17 cellular contexts compared by ENCODE assay signal in the genomic region with DNA sequence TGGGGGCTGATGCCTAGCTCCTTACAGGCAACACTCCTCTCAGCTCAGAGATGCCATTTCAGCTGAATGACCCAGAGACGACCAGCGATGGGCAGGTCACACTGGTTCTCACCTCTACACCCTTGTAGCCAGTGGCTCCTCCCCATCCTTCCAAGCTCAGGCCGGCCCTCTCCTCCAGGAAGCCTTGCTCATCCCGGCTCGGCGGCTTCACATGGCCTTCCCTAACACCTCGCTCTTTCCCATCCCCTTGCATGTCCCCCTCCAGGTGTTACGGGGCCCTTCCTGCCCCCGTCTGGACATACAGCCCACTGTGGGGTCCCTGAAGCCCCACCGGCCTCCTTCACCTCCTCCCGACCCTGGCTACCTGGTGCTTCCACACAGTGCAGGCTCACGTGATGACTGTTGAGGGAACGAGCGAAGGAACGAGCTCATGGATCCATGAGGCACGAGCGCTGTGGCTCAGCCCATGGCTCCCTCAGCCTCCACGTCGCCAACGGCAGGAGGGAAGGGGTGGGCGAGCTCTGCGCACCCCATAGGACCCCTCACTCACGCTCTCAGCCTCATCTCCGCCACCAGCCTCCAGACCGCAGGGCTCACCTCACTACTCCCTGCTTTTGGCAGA. TPM values are rescaled to one million over a fixed set of nuclear protein-coding genes. Genes with fewer than 3 reads are reported as not detected.
DNase-seq lines count a peak whose midpoint lies in the region; ATAC-seq, FAIRE-seq and TF ChIP-seq lines count a peak whose summit lies in the region.
"Had no signal": no experiment of that assay in that cellular context is flagged by ENCODE, and none has a peak within 500 bp of the region (broad histone marks: within the 10 kb centered on the region; RNA-seq: fewer than 3 reads in every experiment).

No MANE protein-coding gene starts in this region.

- FAIRE-seq in kidney (lab: Jason Lieb, UNC), result no peak

- TF ChIP-seq CTCF in PC-3 (conservative IDR thresholded peaks at IDR 0.05; ENCODE audit: low read depth, low read length), result no peak
- TF ChIP-seq CTCF in kidney (IDR thresholded peaks at IDR 0.05; ENCODE audit: borderline replicate concordance, extremely low read depth, insufficient read depth), result no peak
- TF ChIP-seq CTCF in smooth muscle cell (IDR thresholded peaks at IDR 0.05; ENCODE audit: borderline replicate concordance, insufficient read depth, poor library complexity, severe bottlenecking), result no peak

- H3K27ac ChIP-seq in PC-3 (ENCODE audit: low read length), result no peak overlapping the region
- H3K27ac ChIP-seq in angular gyrus (ENCODE audit: low read depth, low read length), result peak overlapping the region; percentile 2
- H3K27ac ChIP-seq in kidney (ENCODE audit: low read depth in 2 of 2, low read length in 2 of 2), result no peak overlapping the region
- H3K27ac ChIP-seq in smooth muscle cell (ENCODE audit: low read depth), result peak overlapping the region; percentile 62

- H2AFZ ChIP-seq in PC-3 (ENCODE audit: low read length) (no peak overlapping the region), smooth muscle cell (ENCODE audit: low read depth) (no peak overlapping the region)

- DNase-seq in PC-3, result no peak
- DNase-seq in kidney, result peak; percentile 58
- DNase-seq in smooth muscle cell (lab: John Stamatoyannopoulos, UW; ENCODE audit: unreplicated experiment), result no peak
- DNase-seq: CD8-positive, alpha-beta T cell; GF-D8; GOT3; HFFc6; Kasumi-1; NCI-H1417; NCI-H2029; NCI-H510A treated with DMSO at 0.1 percent for 48 hours had no signal

- BruUV-seq in PC-3 (replicated peaks; lab: Mats Ljungman, UMichigan), result no TSS peak

- POLR2A ChIA-PET in PC-3 (lab: Charles Lee; ENCODE audit: unreplicated experiment), result no interaction called here

- H3K4me2 ChIP-seq in PC-3 (ENCODE audit: low read length), result peak overlapping the region; percentile 46; the same call in 1 of the 2 replicates
- peak overlapping the region; percentile 65 for H3K4me2 ChIP-seq in smooth muscle cell

- H3K4me1 ChIP-seq in PC-3 (ENCODE audit: insufficient read depth, low read length) (peaks cover 28% of the 10 kb centered on the region), kidney (ENCODE audit: control insufficient read depth in 1 of 2, insufficient read depth in 1 of 2, low read depth in 1 of 2, low read length in 2 of 2) (no peaks in the 10 kb centered on the region), smooth muscle cell (ENCODE audit: low read depth) (peaks cover 12% of the 10 kb centered on the region)

- H3K79me2 ChIP-seq in PC-3 (ENCODE audit: low read length) (no peaks in the 10 kb centered on the region), smooth muscle cell (ENCODE audit: low read depth) (no peaks in the 10 kb centered on the region)

- H3K9me3 ChIP-seq in PC-3 (ENCODE audit: low read length) (no peaks in the 10 kb centered on the region), kidney (ENCODE audit: control insufficient read depth in 1 of 2, low read length in 2 of 2) (no peaks in the 10 kb centered on the region), smooth muscle cell (replicated peaks; ENCODE audit: low read depth) (no peaks in the 10 kb centered on the region)

- H4K20me1 ChIP-seq in PC-3 (ENCODE audit: low read length), result no peaks in the 10 kb centered on the region
- H4K20me1 ChIP-seq in smooth muscle cell (ENCODE audit: low read depth), result no peaks in the 10 kb centered on the region

- H3K9ac ChIP-seq in PC-3 (ENCODE audit: low read length), result no peak overlapping the region
- no peak overlapping the region for H3K9ac ChIP-seq in kidney (ENCODE audit: low read length in 2 of 2)
- H3K9ac ChIP-seq in smooth muscle cell (ENCODE audit: low read depth), result no peak overlapping the region

- H3K36me3 ChIP-seq in PC-3 (ENCODE audit: low read depth, low read length) (no peaks in the 10 kb centered on the region), kidney (ENCODE audit: control insufficient read depth in 1 of 2, insufficient read depth in 2 of 2, low read length in 2 of 2) (peaks cover 0 to 7% of the 10 kb centered on the region in 2 donors), smooth muscle cell (ENCODE audit: low read depth) (no peaks in the 10 kb centered on the region)

- no peaks in the 10 kb centered on the region for H3K27me3 ChIP-seq in PC-3 (ENCODE audit: low read length)
- no peaks in the 10 kb centered on the region for H3K27me3 ChIP-seq in smooth muscle cell (ENCODE audit: low read depth)

- H3K4me3 ChIP-seq in PC-3 (ENCODE audit: low read length) (no peak overlapping the region), kidney (ENCODE audit: low read length in 2 of 2) (no peak overlapping the region), smooth muscle cell (no peak overlapping the region)

- CTCF ChIA-PET in PC-3 (lab: Charles Lee), result no interaction called here

- intact Hi-C loops in PC-3 (cut with micrococcal nuclease), result no loop called here
- intact Hi-C loops in kidney (cut with DNase I), result no loop called here

- H3F3A ChIP-seq in PC-3 (ENCODE audit: low read length, unreplicated experiment), result no peaks in the 10 kb centered on the region
- no peaks in the 10 kb centered on the region for H3F3A ChIP-seq in smooth muscle cell (ENCODE audit: low read depth)

- H3K9me2 ChIP-seq in PC-3 (replicated peaks; ENCODE audit: low read length), result no peaks in the 10 kb centered on the region

- ATAC-seq in PC-3 (no peak), HG03196 (IDR thresholded peaks at IDR 0.05; ENCODE audit: unreplicated experiment) (no peak), GM21526 (IDR thresholded peaks at IDR 0.05; ENCODE audit: low FRiP score, unreplicated experiment) (no peak), GM18520 (IDR thresholded peaks at IDR 0.05; ENCODE audit: unreplicated experiment) (no peak)

- 91% methylated on average over 25 of the region's 25 CpGs for WGBS in smooth muscle cell (ENCODE audit: low lambda C conversion rate)

RNA-seq across cellular contexts. Expression of a gene that starts 45.7 kb away (rescaled TPM):
- total RNA-seq in PC-3 (2014; rRNA removed) (2.5 and 3.4 TPM in 2 replicates), kidney (4.6 TPM), smooth muscle cell (3.3 and 4.5 TPM in 2 replicates)
- polyA plus RNA-seq in kidney (ENCODE audit: insufficient read depth, low read depth, low replicate concordance) (12.0 TPM), smooth muscle cell (10.1 and 11.8 TPM in 2 replicates)

RNA-seq across cellular contexts. Expression of a gene that starts 56.3 kb away (rescaled TPM):
- total RNA-seq in PC-3 (2014; rRNA removed) (not detected in 2 replicates), kidney (not detected), smooth muscle cell (not detected in 2 replicates)
- polyA plus RNA-seq in kidney (ENCODE audit: insufficient read depth, low read depth, low replicate concordance) (0.39 TPM), smooth muscle cell (0.22 and 0.48 TPM in 2 replicates)
- total RNA-seq: HFFc6 had no signal
- polyA plus RNA-seq: AG04450, BJ had no signal

Comparison
In these comparisons a context has a peak if more than half of its experiments do, and no peak if none do; other contexts are left out.
1. H3K27ac ChIP-seq: peak in angular gyrus (single experiment) and smooth muscle cell (single experiment); none in PC-3 (single experiment) and kidney (0 of 2).